In the genomic region with DNA sequence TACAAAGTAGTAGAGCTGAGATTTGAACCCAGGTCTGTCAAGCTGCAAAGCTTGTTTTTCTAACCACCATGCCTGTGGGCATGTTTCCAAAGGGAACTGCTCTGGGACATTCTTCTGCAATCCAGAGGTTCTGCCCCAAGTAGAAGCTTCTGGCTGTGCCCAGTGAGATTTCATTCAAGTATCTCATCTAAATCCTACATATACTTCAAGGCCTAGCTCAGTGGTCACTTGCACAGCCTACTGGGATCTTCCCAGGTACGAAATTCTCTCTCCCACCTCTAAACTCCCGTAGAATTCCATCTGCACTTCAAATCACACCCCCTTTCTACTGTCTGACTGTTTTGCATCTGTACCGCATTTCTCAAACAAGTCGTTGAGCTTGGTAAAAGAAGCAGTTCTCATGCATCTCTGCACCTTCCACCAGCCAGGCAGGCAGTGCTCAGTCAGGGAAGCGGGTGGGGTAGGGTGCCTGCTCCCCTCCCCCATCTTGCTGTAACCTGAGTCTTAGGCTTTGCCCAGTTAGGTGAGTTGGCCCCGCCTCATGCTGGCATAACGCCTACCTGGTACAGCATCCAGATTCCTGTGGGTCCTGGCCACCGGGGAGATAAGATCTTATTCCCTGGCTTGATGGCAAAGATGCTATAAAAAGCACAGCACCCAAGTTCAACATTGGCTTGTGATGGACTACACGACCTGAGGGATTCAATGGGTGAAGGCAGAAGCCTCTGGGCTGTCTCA, we compare ENCODE assay signal across 13 cellular contexts. TPM values are rescaled to one million over a fixed set of nuclear protein-coding genes. Genes with fewer than 3 reads are reported as not detected.
DNase-seq lines count a peak whose midpoint lies in the region; ATAC-seq and TF ChIP-seq lines count a peak whose summit lies in the region.
"Had no signal": no experiment of that assay in that cellular context is flagged by ENCODE, and none has a peak within 500 bp of the region (broad histone marks: within the 10 kb centered on the region; RNA-seq: fewer than 3 reads in every experiment).

No MANE protein-coding gene starts in this region.

- no peaks in the 10 kb centered on the region for H3K27me3 ChIP-seq in suprapubic skin

- peak overlapping the region; percentile 66 for H3K27ac Mint-ChIP-seq in activated T-cell treated with anti-CD3 and anti-CD28 coated beads, Interleukin-2, amount 50 U/mL, for 24 hours
- no peak overlapping the region for H3K27ac Mint-ChIP-seq in activated T-cell treated with anti-CD3 and anti-CD28 coated beads, Interleukin-2, amount 50 U/mL, for 72 hours
- H3K27ac Mint-ChIP-seq: T-helper 1 cell treated with Interleukin-12 subunit alpha and Interleukin-12 subunit beta and Interleukin-4 antibody, amounts not matched to agents 30 μg/mL and 1 μg/mL, for 36 hours had no signal

- TF ChIP-seq EP300 in suprapubic skin (IDR thresholded peaks at IDR 0.05): no peak

- no peak for ATAC-seq in activated T-cell treated with anti-CD3 and anti-CD28 coated beads, Interleukin-2, amount 50 U/mL, for 72 hours (replicated peaks in 1 of 2)
- ATAC-seq in GM21786 (IDR thresholded peaks at IDR 0.05; ENCODE audit: unreplicated experiment): no peak

- peaks cover 98% of the 10 kb centered on the region for H3K4me1 ChIP-seq in suprapubic skin

- H3K27ac ChIP-seq in suprapubic skin: no peak overlapping the region

- no peak for TF ChIP-seq CTCF in suprapubic skin (IDR thresholded peaks at IDR 0.05)

- peaks cover 75% of the 10 kb centered on the region for H3K4me1 Mint-ChIP-seq in activated T-cell treated with anti-CD3 and anti-CD28 coated beads, Interleukin-2, amount 50 U/mL, for 24 hours (ENCODE audit: low read depth)
- H3K4me1 Mint-ChIP-seq in activated T-cell treated with anti-CD3 and anti-CD28 coated beads, Interleukin-2, amount 50 U/mL, for 72 hours (ENCODE audit: low read depth): peaks cover 62% of the 10 kb centered on the region

- H3K9me3 Mint-ChIP-seq in activated T-cell treated with anti-CD3 and anti-CD28 coated beads, Interleukin-2, amount 50 U/mL, for 24 hours: no peaks in the 10 kb centered on the region
- H3K9me3 Mint-ChIP-seq in activated T-cell treated with anti-CD3 and anti-CD28 coated beads, Interleukin-2, amount 50 U/mL, for 72 hours: no peaks in the 10 kb centered on the region
- H3K9me3 Mint-ChIP-seq: T-helper 1 cell treated with Interleukin-12 subunit alpha and Interleukin-12 subunit beta and Interleukin-4 antibody, amounts not matched to agents 30 μg/mL and 1 μg/mL, for 36 hours had no signal

- no peaks in the 10 kb centered on the region for H3K9me3 ChIP-seq in suprapubic skin

- WGBS in suprapubic skin: 60% methylated on average over 8 of the region's 9 CpGs

- DNase-seq in activated T-cell treated with anti-CD3 and anti-CD28 coated beads, Interleukin-2, amount 50 U/mL, for 24 hours: no peak
- no peak for DNase-seq in activated T-cell treated with anti-CD3 and anti-CD28 coated beads, Interleukin-2, amount 50 U/mL, for 72 hours
- peak; percentile 85 for DNase-seq in NCI-H69 (lab: John Stamatoyannopoulos, UW)
- DNase-seq in kidney tubule cell (ENCODE audit: low spot score): peak; percentile 62
- DNase-seq in ureter (ENCODE audit: low spot score): peak; percentile 77
- no peak for DNase-seq in suprapubic skin (ENCODE audit: low spot score in 2 of 2)
- no peak for DNase-seq in HK-2 (ENCODE audit: unreplicated experiment)
- DNase-seq: ACHN; hypothalamus; NCI-H774; stimulated activated CD4-positive, alpha-beta T cell treated with anti-CD3 and anti-CD28 coated beads, Interleukin-12 subunit alpha, Interleukin-12 subunit beta, amount 100 ng/mL, for 4 hours had no signal

- no peak for TF ChIP-seq POLR2A in suprapubic skin (IDR thresholded peaks at IDR 0.05)

- H3K36me3 ChIP-seq in suprapubic skin: no peaks in the 10 kb centered on the region

- H3K36me3 Mint-ChIP-seq in activated T-cell treated with anti-CD3 and anti-CD28 coated beads, Interleukin-2, amount 50 U/mL, for 24 hours (ENCODE audit: low read depth): peaks cover 29% of the 10 kb centered on the region
- peaks cover 0 to 1% of the 10 kb centered on the region in 2 donors for H3K36me3 Mint-ChIP-seq in activated T-cell treated with anti-CD3 and anti-CD28 coated beads, Interleukin-2, amount 50 U/mL, for 72 hours (ENCODE audit: insufficient read depth in 2 of 2)

- H3K27me3 Mint-ChIP-seq in activated T-cell treated with anti-CD3 and anti-CD28 coated beads, Interleukin-2, amount 50 U/mL, for 24 hours: no peaks in the 10 kb centered on the region
- no peaks in the 10 kb centered on the region for H3K27me3 Mint-ChIP-seq in activated T-cell treated with anti-CD3 and anti-CD28 coated beads, Interleukin-2, amount 50 U/mL, for 72 hours (ENCODE audit: low read depth)

- H3K4me3 ChIP-seq in suprapubic skin: no peak overlapping the region

- no peak overlapping the region for H3K4me3 Mint-ChIP-seq in activated T-cell treated with anti-CD3 and anti-CD28 coated beads, Interleukin-2, amount 50 U/mL, for 24 hours
- no peak overlapping the region for H3K4me3 Mint-ChIP-seq in activated T-cell treated with anti-CD3 and anti-CD28 coated beads, Interleukin-2, amount 50 U/mL, for 72 hours
- H3K4me3 Mint-ChIP-seq: T-helper 1 cell treated with Interleukin-12 subunit alpha and Interleukin-12 subunit beta and Interleukin-4 antibody, amounts not matched to agents 30 μg/mL and 1 μg/mL, for 36 hours had no signal

RNA-seq across cellular contexts. Expression of gene SLC9A1, which starts 13.5 kb away (rescaled TPM):
- 10 to 100 TPM; 25.5 to 28.2 TPM for total RNA-seq in activated T-cell treated with anti-CD3 and anti-CD28 coated beads, Interleukin-2, amount 50 U/mL, for 72 hours
- total RNA-seq in ureter (79.4 TPM), suprapubic skin (10 to 100 TPM; 18.1 to 28.1 (median 25.2) TPM)

Comparison
In these comparisons a context has a peak if more than half of its experiments do, and no peak if none do; other contexts are left out.
1. DNase-seq: peak in NCI-H69 (single experiment), kidney tubule cell (single experiment) and ureter (single experiment); none in activated T-cell treated with anti-CD3 and anti-CD28 coated beads, Interleukin-2, amount 50 U/mL, for 24 hours (single experiment), activated T-cell treated with anti-CD3 and anti-CD28 coated beads, Interleukin-2, amount 50 U/mL, for 72 hours (0 of 2), suprapubic skin (0 of 2) and HK-2 (single experiment).